Comparison of ENCODE assay signal across 1 cellular context in the genomic region with DNA sequence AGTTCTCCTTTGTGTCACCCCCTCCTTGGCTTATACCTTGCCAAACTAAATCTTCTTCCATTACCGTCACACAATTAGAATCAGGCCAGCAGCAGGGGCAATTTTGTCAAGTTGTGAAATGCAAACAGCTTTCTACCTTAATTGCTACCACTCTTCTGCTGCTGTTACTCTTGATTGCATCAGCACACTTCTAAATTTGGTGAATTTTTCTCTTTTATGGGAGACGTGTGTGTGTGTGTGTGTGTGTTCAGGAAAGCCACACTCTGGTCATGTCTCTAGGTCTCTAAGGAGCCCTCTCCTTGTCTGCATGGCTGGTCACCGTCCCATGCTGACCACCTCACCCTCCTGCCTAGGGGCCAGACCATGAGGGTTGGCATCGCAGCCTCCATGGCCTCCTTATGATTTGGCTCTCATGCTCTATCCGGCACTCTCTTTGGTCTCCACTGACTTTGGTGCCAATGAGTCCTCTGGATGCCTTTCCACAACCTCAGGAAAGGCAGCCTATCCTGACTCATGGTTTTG.
TF ChIP-seq lines count a peak whose summit lies in the region.

No MANE protein-coding gene starts in this region.

TF ChIP-seq in H1, 55 proteins besides CTCF, POLR2A, EP300 and RAD21 (continued from another document):
- TF ChIP-seq MAFK (IDR thresholded peaks at IDR 0.05; ENCODE audit: low read depth, low read length) (no peak), RFX5 (IDR thresholded peaks at IDR 0.05; ENCODE audit: borderline replicate concordance, low read depth, low read length) (no peak), JUND (IDR thresholded peaks at IDR 0.05; ENCODE audit: low read length) (no peak), TAF7 (optimal IDR thresholded peaks at IDR 0.05; ENCODE audit: borderline replicate concordance, low read depth, low read length) (no peak), HDAC2 (IDR thresholded peaks at IDR 0.05; ENCODE audit: borderline replicate concordance in 1 of 2, low read depth in 2 of 2, low read length in 2 of 2) (no peak)
